Comparison of ENCODE assay signal across 19 cellular contexts in the genomic region with DNA sequence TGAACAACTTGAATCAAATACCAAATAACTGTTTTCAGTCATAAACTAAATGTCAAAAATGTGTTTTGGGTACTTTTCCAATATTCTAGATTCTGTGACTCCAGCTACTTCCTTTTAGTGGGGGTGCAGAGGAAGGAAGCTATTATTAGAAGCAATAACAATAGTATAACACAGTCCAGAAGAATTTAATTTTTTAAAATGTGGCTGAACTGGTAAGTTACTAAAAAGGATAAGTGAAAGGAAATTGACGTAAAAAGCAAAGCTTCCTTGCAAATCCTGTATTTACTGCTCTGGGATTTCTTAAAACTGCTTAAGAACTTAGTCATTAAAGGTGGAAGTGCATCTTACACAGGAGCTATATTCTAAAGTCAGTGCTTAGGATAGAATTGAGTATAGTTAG.
"Had no signal": no experiment of that assay in that cellular context is flagged by ENCODE, and none has a peak within 500 bp of the region (broad histone marks: within the 10 kb centered on the region; RNA-seq: fewer than 3 reads in every experiment).

No MANE protein-coding gene starts in this region.

- FAIRE-seq: islet of Langerhans had no signal

- ATAC-seq: effector memory CD8-positive, alpha-beta T cell; left lung; naive thymus-derived CD4-positive, alpha-beta T cell; psoas muscle; stimulated activated memory B cell treated with anti-CD40 and anti-IgM and Interleukin-4, amounts not matched to agents 10 μg/mL and 1 μg/mL and 100 μg/mL, for 72 hours had no signal

- DNase-seq: effector memory CD8-positive, alpha-beta T cell; esophagus squamous epithelium; foreskin melanocyte; head of caudate nucleus; hypothalamus; left lung; naive thymus-derived CD4-positive, alpha-beta T cell; nephron progenitor cell; psoas muscle; retina; right lobe of liver; spleen; stimulated activated CD4-positive, alpha-beta T cell treated with anti-CD3 and anti-CD28 coated beads, Interleukin-15, amount 100 ng/mL, for 24 hours; stimulated activated CD4-positive, alpha-beta T cell treated with anti-CD3 and anti-CD28 coated beads, Interleukin-1b, Interleukin-23, amount 100 ng/mL, for 48 hours; stimulated activated CD4-positive, alpha-beta T cell treated with anti-CD3 and anti-CD28 coated beads, Interleukin-4, amount 100 ng/mL, for 24 hours had no signal

- H3K27me3 ChIP-seq: esophagus squamous epithelium, right lobe of liver, spleen, tibial nerve had no signal

- H3K4me3 ChIP-seq: esophagus squamous epithelium, left lung, lung, psoas muscle, right lobe of liver, spleen, tibial nerve had no signal

- H3K36me3 ChIP-seq: esophagus squamous epithelium, left lung, right lobe of liver, tibial nerve had no signal

- H3K9me3 ChIP-seq: esophagus squamous epithelium, left lung, psoas muscle, right lobe of liver, spleen, tibial nerve had no signal

- H3K27ac ChIP-seq: esophagus squamous epithelium, left lung, psoas muscle, right lobe of liver, spleen, tibial nerve had no signal

- H3K4me1 ChIP-seq: esophagus squamous epithelium, left lung, psoas muscle, right lobe of liver, spleen had no signal
